Comparison of ENCODE assay signal across 16 cellular contexts in genomic region chr1:119047040-119047438, GRCh38. TPM values are rescaled to one million over a fixed set of nuclear protein-coding genes. Genes with fewer than 3 reads are reported as not detected.
DNase-seq lines count a peak whose midpoint lies in the region; ATAC-seq and TF ChIP-seq lines count a peak whose summit lies in the region.
"Had no signal": no experiment of that assay in that cellular context is flagged by ENCODE, and none has a peak within 500 bp of the region (broad histone marks: within the 10 kb centered on the region; RNA-seq: fewer than 3 reads in every experiment).

No MANE protein-coding gene starts in this region.

- DNase-seq in AG09309 (ENCODE audit: low read depth) (peak; percentile 21), SK-N-MC (ENCODE audit: low read depth, low spot score) (no peak), fibroblast of pulmonary artery (ENCODE audit: low read depth) (peak; percentile 74), omental fat pad (ENCODE audit: low spot score) (no peak), NCI-H510A (lab: John Stamatoyannopoulos, UW) (no peak), activated T-cell treated with anti-CD3 and anti-CD28 coated beads for 4 hours (no peak)
- no peak for DNase-seq in stimulated activated effector memory CD8-positive, alpha-beta T cell treated with anti-CD3 and anti-CD28 coated beads, Interleukin-12 subunit alpha, Interleukin-12 subunit beta, amount 100 ng/mL, for 72 hours (ENCODE audit: low spot score in 2 of 2)
- DNase-seq: activated CD8-positive, alpha-beta memory T cell treated with anti-CD3 and anti-CD28 coated beads for 24 hours; activated naive CD4-positive, alpha-beta T cell treated with anti-CD3 and anti-CD28 coated beads, Interleukin-2, amount 10 ng/mL, durations not matched to agents 7 days and 5 days; dermis blood vessel endothelial cell; EL; NCI-H1694; NCI-H82; SHP77 had no signal

- peaks cover 12% of the 10 kb centered on the region for H3K36me3 ChIP-seq in SK-N-MC (ENCODE audit: insufficient read depth, low read length)

- peak; percentile 65 for ATAC-seq in omental fat pad (ENCODE audit: low FRiP score)
- ATAC-seq in HG03095 (IDR thresholded peaks at IDR 0.05; ENCODE audit: unreplicated experiment): no peak
- no peak for ATAC-seq in stimulated activated effector memory CD8-positive, alpha-beta T cell treated with anti-CD3 and anti-CD28 coated beads, Interleukin-12 subunit alpha, Interleukin-12 subunit beta, amount 100 ng/mL, for 72 hours

- no peak for TF ChIP-seq CTCF in AG09309 (IDR thresholded peaks at IDR 0.05; ENCODE audit: control insufficient read depth, insufficient read depth, low read depth, low read length, missing control alignments)
- no peak for TF ChIP-seq CTCF in fibroblast of pulmonary artery (IDR thresholded peaks at IDR 0.05; ENCODE audit: low read length, missing control alignments)
- no peak for TF ChIP-seq CTCF in omental fat pad (IDR thresholded peaks at IDR 0.05)

- H3K9me3 ChIP-seq in SK-N-MC (ENCODE audit: low read depth, low read length): no peaks in the 10 kb centered on the region

- H3K9ac ChIP-seq in SK-N-MC (ENCODE audit: insufficient read length): peak overlapping the region; percentile 13

- peaks cover 14% of the 10 kb centered on the region for H3K36me3 Mint-ChIP-seq in stimulated activated effector memory CD8-positive, alpha-beta T cell treated with anti-CD3 and anti-CD28 coated beads, Interleukin-12 subunit alpha, Interleukin-12 subunit beta, amount 100 ng/mL, for 72 hours
- H3K36me3 Mint-ChIP-seq: activated naive CD4-positive, alpha-beta T cell treated with anti-CD3 and anti-CD28 coated beads, Interleukin-2, amount 10 ng/mL, durations not matched to agents 7 days and 5 days had no signal

- no peaks in the 10 kb centered on the region for H3K4me1 Mint-ChIP-seq in stimulated activated effector memory CD8-positive, alpha-beta T cell treated with anti-CD3 and anti-CD28 coated beads, Interleukin-12 subunit alpha, Interleukin-12 subunit beta, amount 100 ng/mL, for 72 hours
- H3K4me1 Mint-ChIP-seq: activated naive CD4-positive, alpha-beta T cell treated with anti-CD3 and anti-CD28 coated beads, Interleukin-2, amount 10 ng/mL, durations not matched to agents 7 days and 5 days; neural crest cell had no signal

- H3K27ac ChIP-seq in SK-N-MC: 0 out of 2 replicates have a peak overlapping the region, but pooled peaks have one; percentile 21

- H3K27ac Mint-ChIP-seq in stimulated activated effector memory CD8-positive, alpha-beta T cell treated with anti-CD3 and anti-CD28 coated beads, Interleukin-12 subunit alpha, Interleukin-12 subunit beta, amount 100 ng/mL, for 72 hours: no peak overlapping the region
- H3K27ac Mint-ChIP-seq: activated naive CD4-positive, alpha-beta T cell treated with anti-CD3 and anti-CD28 coated beads, Interleukin-2, amount 10 ng/mL, durations not matched to agents 7 days and 5 days had no signal

- no peak overlapping the region for H3K4me3 Mint-ChIP-seq in stimulated activated effector memory CD8-positive, alpha-beta T cell treated with anti-CD3 and anti-CD28 coated beads, Interleukin-12 subunit alpha, Interleukin-12 subunit beta, amount 100 ng/mL, for 72 hours
- H3K4me3 Mint-ChIP-seq: activated naive CD4-positive, alpha-beta T cell treated with anti-CD3 and anti-CD28 coated beads, Interleukin-2, amount 10 ng/mL, durations not matched to agents 7 days and 5 days; neural crest cell had no signal

- no peak overlapping the region; the same call in 1 of the 2 replicates for H3K4me3 ChIP-seq in AG09309 (ENCODE audit: control insufficient read depth, low read depth, low read length)
- H3K4me3 ChIP-seq in SK-N-MC: no peak overlapping the region
- H3K4me3 ChIP-seq in fibroblast of pulmonary artery (replicated peaks; ENCODE audit: low read depth, low read length): peak overlapping the region; percentile 8

- peaks cover 9% of the 10 kb centered on the region for H3K9me3 Mint-ChIP-seq in stimulated activated effector memory CD8-positive, alpha-beta T cell treated with anti-CD3 and anti-CD28 coated beads, Interleukin-12 subunit alpha, Interleukin-12 subunit beta, amount 100 ng/mL, for 72 hours
- H3K9me3 Mint-ChIP-seq: activated naive CD4-positive, alpha-beta T cell treated with anti-CD3 and anti-CD28 coated beads, Interleukin-2, amount 10 ng/mL, durations not matched to agents 7 days and 5 days; neural crest cell had no signal

RNA-seq across cellular contexts. Expression of gene TBX15, which starts 58.9 kb away (rescaled TPM):
- total RNA-seq in omental fat pad: 1 to 10 TPM; 1.8 to 4.1 (median 3.2) TPM
- total RNA-seq: dermis blood vessel endothelial cell had no signal

Comparison
In these comparisons a context has a peak if more than half of its experiments do, and no peak if none do; other contexts are left out.
1. DNase-seq: peak in AG09309 (single experiment) and fibroblast of pulmonary artery (single experiment); none in SK-N-MC (single experiment), omental fat pad (single experiment), NCI-H510A (single experiment), stimulated activated effector memory CD8-positive, alpha-beta T cell treated with anti-CD3 and anti-CD28 coated beads, Interleukin-12 subunit alpha, Interleukin-12 subunit beta, amount 100 ng/mL, for 72 hours (0 of 2) and activated T-cell treated with anti-CD3 and anti-CD28 coated beads for 4 hours (single experiment).